Comparison of ENCODE assay signal across 8 cellular contexts in genomic region chr7:150323682-150324365, GRCh38. TPM values are rescaled to one million over a fixed set of nuclear protein-coding genes. Genes with fewer than 3 reads are reported as not detected.
A peak's percentile ranks its signal among the peaks of the same experiment; 100 is the strongest.
DNase-seq lines count a peak whose midpoint lies in the region; ATAC-seq and TF ChIP-seq lines count a peak whose summit lies in the region.

No MANE protein-coding gene starts in this region.

- intact Hi-C loops in heart right ventricle (cut with DNase I), result no loop called here

- peak overlapping the region; percentile 67 for H3K4me2 ChIP-seq in skeletal muscle satellite cell (ENCODE audit: low read length)

- H3K4me1 ChIP-seq in heart right ventricle (peaks cover 0 to 32% (median 15%) of the 10 kb centered on the region in 9 donors), skeletal muscle satellite cell (ENCODE audit: control insufficient read depth, insufficient read depth, low read length) (no peaks in the 10 kb centered on the region)

- peak; percentile 56 for DNase-seq in NCI-H2029 (lab: John Stamatoyannopoulos, UW)
- no peak for DNase-seq in NCI-H2029 treated with DMSO at 0.1 percent for 48 hours (lab: John Stamatoyannopoulos, UW)
- no peak for DNase-seq in activated CD4-positive, alpha-beta memory T cell treated with anti-CD3 and anti-CD28 coated beads, Interleukin-2, amount 10 ng/mL, durations not matched to agents 7 days and 5 days
- DNase-seq in heart right ventricle, result no peak
- DNase-seq in NCI-H774 (lab: John Stamatoyannopoulos, UW), result no peak

- no peaks in the 10 kb centered on the region for H3K27me3 Mint-ChIP-seq in activated CD4-positive, alpha-beta memory T cell treated with anti-CD3 and anti-CD28 coated beads, Interleukin-2, amount 10 ng/mL, durations not matched to agents 7 days and 5 days

- H3K4me3 ChIP-seq in heart right ventricle (peak overlapping the region; percentile 20 to 87 (median 68)), skeletal muscle satellite cell (ENCODE audit: low read length) (no peak overlapping the region)

- H3K9me3 Mint-ChIP-seq in activated CD4-positive, alpha-beta memory T cell treated with anti-CD3 and anti-CD28 coated beads, Interleukin-2, amount 10 ng/mL, durations not matched to agents 7 days and 5 days, result no peaks in the 10 kb centered on the region

- CTCF ChIA-PET in activated CD4-positive, alpha-beta memory T cell treated with anti-CD3 and anti-CD28 coated beads, Interleukin-2, amount 10 ng/mL, durations not matched to agents 7 days and 5 days (lab: Charles Lee), result interaction anchor here (1.8 kb wide), 1 partner anchor 82 kb away, joined by 5 read pairs; a partner anchor contains a TSS

- H3K4me1 Mint-ChIP-seq in activated CD4-positive, alpha-beta memory T cell treated with anti-CD3 and anti-CD28 coated beads, Interleukin-2, amount 10 ng/mL, durations not matched to agents 7 days and 5 days, result peaks cover 53% of the 10 kb centered on the region

- TF ChIP-seq CTCF in heart right ventricle (IDR thresholded peaks at IDR 0.05), result no peak

- H3K9ac ChIP-seq in skeletal muscle satellite cell (ENCODE audit: low read depth, low read length), result no peak overlapping the region

- POLR2A ChIA-PET in activated CD4-positive, alpha-beta memory T cell treated with anti-CD3 and anti-CD28 coated beads, Interleukin-2, amount 10 ng/mL, durations not matched to agents 7 days and 5 days (lab: Charles Lee), result interaction anchor here (1.0 to 2.3 kb wide), 10 partner anchors 19 to 459 kb away, joined by 3 to 11 read pairs (median 3); partner anchors contain the start of gene REPIN1

- H3K27ac ChIP-seq in heart right ventricle, result peak overlapping the region in 7 of 10 donors; percentile 41 to 93 (median 69)

- H3K36me3 Mint-ChIP-seq in activated CD4-positive, alpha-beta memory T cell treated with anti-CD3 and anti-CD28 coated beads, Interleukin-2, amount 10 ng/mL, durations not matched to agents 7 days and 5 days (ENCODE audit: low read depth), result peaks cover 54% of the 10 kb centered on the region

- H3K9me3 ChIP-seq in heart right ventricle (no peaks in the 10 kb centered on the region), skeletal muscle satellite cell (replicated peaks; ENCODE audit: low read length) (no peaks in the 10 kb centered on the region)

- H3K27me3 ChIP-seq in heart right ventricle, result peaks cover 0 to 19% (median 9%) of the 10 kb centered on the region in 7 donors
- H3K27me3 ChIP-seq in skeletal muscle satellite cell (ENCODE audit: control insufficient read depth, insufficient read depth, low read length), result peaks cover 4% of the 10 kb centered on the region

- WGBS in heart right ventricle, 2 donors, result 28 to 31% methylated on average over 16 of the region's 16 CpGs

- peaks cover 0 to 17% (median 0%) of the 10 kb centered on the region in 9 donors for H3K36me3 ChIP-seq in heart right ventricle
- H3K36me3 ChIP-seq in skeletal muscle satellite cell (ENCODE audit: insufficient read depth, low read length), result no peaks in the 10 kb centered on the region

- peak overlapping the region; percentile 97 for H3K27ac Mint-ChIP-seq in activated CD4-positive, alpha-beta memory T cell treated with anti-CD3 and anti-CD28 coated beads, Interleukin-2, amount 10 ng/mL, durations not matched to agents 7 days and 5 days

- ATAC-seq in HG03280 (IDR thresholded peaks at IDR 0.05; ENCODE audit: unreplicated experiment), result peak; percentile 14
- ATAC-seq in heart right ventricle, result peak in 6 of 8 donors; percentile 4 to 47 (median 25)
- no peak for ATAC-seq in GM21447 (IDR thresholded peaks at IDR 0.05; ENCODE audit: unreplicated experiment)

- peak overlapping the region; percentile 94 for H3K4me3 Mint-ChIP-seq in activated CD4-positive, alpha-beta memory T cell treated with anti-CD3 and anti-CD28 coated beads, Interleukin-2, amount 10 ng/mL, durations not matched to agents 7 days and 5 days

RNA-seq across cellular contexts. Expression of gene ACTR3C, which starts 0.5 kb away (rescaled TPM):
- 1 to 10 TPM; 4.9 to 7.0 TPM for total RNA-seq in activated CD4-positive, alpha-beta memory T cell treated with anti-CD3 and anti-CD28 coated beads, Interleukin-2, amount 10 ng/mL, durations not matched to agents 7 days and 5 days
- 1 to 10 TPM; 2.6 to 7.0 (median 3.5) TPM for total RNA-seq in heart right ventricle
- polyA plus RNA-seq in heart right ventricle, result 1 to 10 TPM; 2.7 to 3.5 TPM
- total RNA-seq in skeletal muscle satellite cell (2012; rRNA removed), result not detected in 2 replicates

RNA-seq across cellular contexts. Expression of gene LRRC61, which starts 0.7 kb away (rescaled TPM):
- total RNA-seq in activated CD4-positive, alpha-beta memory T cell treated with anti-CD3 and anti-CD28 coated beads, Interleukin-2, amount 10 ng/mL, durations not matched to agents 7 days and 5 days, result 10 to 100 TPM; 23.1 to 26.8 TPM
- total RNA-seq in heart right ventricle, result 1 to 10 TPM; 3.0 to 5.0 (median 3.9) TPM
- 1 to 10 TPM; 1.2 to 6.4 TPM for polyA plus RNA-seq in heart right ventricle
- total RNA-seq in skeletal muscle satellite cell (2012; rRNA removed), result 0.76 and 0.87 TPM in 2 replicates

RNA-seq across cellular contexts. Expression of gene RARRES2, which starts 17.6 kb away (rescaled TPM):
- total RNA-seq in activated CD4-positive, alpha-beta memory T cell treated with anti-CD3 and anti-CD28 coated beads, Interleukin-2, amount 10 ng/mL, durations not matched to agents 7 days and 5 days, result not detected
- total RNA-seq in heart right ventricle, result 10 to 100 TPM in 7 of 10 donors, 1 to 10 TPM in 3; 6.7 to 25.8 (median 16.2) TPM
- polyA plus RNA-seq in heart right ventricle, result 10 to 100 TPM; 25.6 to 33.0 TPM
- under 0.01 and 9.6 TPM in 2 replicates for total RNA-seq in skeletal muscle satellite cell (2012; rRNA removed)

RNA-seq across cellular contexts. Expression of gene REPIN1, which starts 44.8 kb away (rescaled TPM):
- total RNA-seq in activated CD4-positive, alpha-beta memory T cell treated with anti-CD3 and anti-CD28 coated beads, Interleukin-2, amount 10 ng/mL, durations not matched to agents 7 days and 5 days, result 10 to 100 TPM; 42.9 to 45.9 TPM
- total RNA-seq in heart right ventricle, result 100 to 1,000 TPM in 8 of 10 donors, 10 to 100 TPM in 2; 88.7 to 132 (median 114) TPM
- polyA plus RNA-seq in heart right ventricle, result 10 to 100 TPM; 51.0 to 53.0 TPM
- 38.7 and 40.1 TPM in 2 replicates for total RNA-seq in skeletal muscle satellite cell (2012; rRNA removed)

RNA-seq across cellular contexts. Expression of gene ZNF775, which starts 55.3 kb away (rescaled TPM):
- total RNA-seq in activated CD4-positive, alpha-beta memory T cell treated with anti-CD3 and anti-CD28 coated beads, Interleukin-2, amount 10 ng/mL, durations not matched to agents 7 days and 5 days, result 1 to 10 TPM; 6.4 to 7.1 TPM
- total RNA-seq in heart right ventricle, result 1 to 10 TPM; 1.9 to 4.7 (median 2.9) TPM
- 1 to 10 TPM; 2.4 to 4.3 TPM for polyA plus RNA-seq in heart right ventricle
- 3.0 and 3.3 TPM in 2 replicates for total RNA-seq in skeletal muscle satellite cell (2012; rRNA removed)

Comparison
In these comparisons a context has a peak if more than half of its experiments do, and no peak if none do; other contexts are left out.
1. RNA of gene LRRC61, which starts 0.7 kb away (total RNA-seq): 23.1 to 26.8 TPM in activated CD4-positive, alpha-beta memory T cell treated with anti-CD3 and anti-CD28 coated beads, Interleukin-2, amount 10 ng/mL, durations not matched to agents 7 days and 5 days; 3.0 to 5.0 TPM in heart right ventricle; every median in the first group is over 4 times any median in the second.
2. RNA of gene RARRES2, which starts 17.6 kb away (total RNA-seq): 6.7 to 25.8 TPM in heart right ventricle; not detected in activated CD4-positive, alpha-beta memory T cell treated with anti-CD3 and anti-CD28 coated beads, Interleukin-2, amount 10 ng/mL, durations not matched to agents 7 days and 5 days; every median in the first group is over 4 times any median in the second.